ENCODE assay signal across 1 cellular context in the genomic region with DNA sequence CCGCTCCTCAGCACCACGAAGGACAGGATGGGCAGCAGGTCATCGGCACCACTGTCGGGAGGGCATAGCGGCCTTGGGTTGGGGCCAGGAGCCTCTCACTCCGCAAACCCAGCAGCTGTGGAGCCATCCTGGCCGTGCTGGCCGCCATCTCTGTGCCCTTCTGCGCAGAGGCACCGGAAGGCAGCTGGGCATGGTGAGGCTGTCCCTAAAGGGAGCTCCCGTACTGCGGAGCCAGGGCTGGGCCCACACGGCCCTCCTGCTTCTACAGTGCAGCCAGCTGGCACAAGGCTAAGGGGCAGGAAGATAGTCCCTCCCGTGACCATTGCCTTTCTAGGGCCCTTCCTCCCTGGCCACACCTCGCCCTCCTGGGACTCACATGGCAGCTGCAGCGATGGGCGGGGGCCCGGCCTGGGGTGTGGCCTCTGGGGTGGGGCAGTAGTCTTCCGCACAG.
TF ChIP-seq lines count a peak whose summit lies in the region.

No MANE protein-coding gene starts in this region.

TF ChIP-seq in HepG2, 621 proteins besides CTCF, POLR2A, EP300 and RAD21:
- TF ChIP-seq AGO2 (optimal IDR thresholded peaks at IDR 0.05; ENCODE audit: low read depth, low read length) (peak; percentile 64), ZNF3 (CRISPR knock-in tag; IDR thresholded peaks at IDR 0.05) (no peak)
